In the genomic region with DNA sequence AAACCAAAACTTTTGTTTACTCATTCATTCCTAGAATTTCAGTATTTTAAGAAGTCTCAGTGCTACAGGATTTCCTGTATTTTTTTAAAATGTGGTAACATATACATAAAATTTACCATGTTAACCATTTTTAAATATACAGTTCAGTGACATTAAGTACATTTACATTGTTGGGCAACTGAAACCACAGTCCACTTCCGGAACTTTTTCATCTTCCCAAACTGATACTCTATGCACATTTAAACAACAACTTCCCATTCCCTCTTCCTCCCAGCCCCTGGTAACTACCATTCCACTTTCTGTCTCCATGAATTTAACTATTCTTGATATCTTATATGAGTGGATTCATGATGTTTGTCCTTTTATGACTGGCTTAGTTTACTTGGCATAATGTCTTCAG, we compare ENCODE assay signal across 18 cellular contexts. TPM values are rescaled to one million over a fixed set of nuclear protein-coding genes. Genes with fewer than 3 reads are reported as not detected.
DNase-seq lines count a peak whose midpoint lies in the region; ATAC-seq and TF ChIP-seq lines count a peak whose summit lies in the region.
"Had no signal": no experiment of that assay in that cellular context is flagged by ENCODE, and none has a peak within 500 bp of the region (broad histone marks: within the 10 kb centered on the region; RNA-seq: fewer than 3 reads in every experiment).

No MANE protein-coding gene starts in this region.

- ATAC-seq in Right ventricle myocardium superior (ENCODE audit: poor library complexity) (no peak), T-helper 17 cell (no peak), mucosa of descending colon (no peak)

- H3K36me3 Mint-ChIP-seq in T-helper 17 cell (ENCODE audit: low read depth), result no peaks in the 10 kb centered on the region
- H3K36me3 Mint-ChIP-seq in activated CD4-positive, alpha-beta T cell treated with anti-CD3 and anti-CD28 coated beads, Interleukin-2, amount 10 ng/mL, durations not matched to agents 24 days and 14 days (ENCODE audit: low read depth), result no peaks in the 10 kb centered on the region
- H3K36me3 Mint-ChIP-seq: IgD-negative memory B cell had no signal

- H3K4me3 ChIP-seq in right atrium auricular region, result no peak overlapping the region
- H3K4me3 ChIP-seq in mucosa of descending colon, result no peak overlapping the region
- H3K4me3 ChIP-seq: HAP-1, SJCRH30 had no signal

- H3K9me3 Mint-ChIP-seq in activated CD4-positive, alpha-beta T cell treated with anti-CD3 and anti-CD28 coated beads, Interleukin-2, amount 10 ng/mL, durations not matched to agents 24 days and 14 days, result no peaks in the 10 kb centered on the region

- H3K9me3 ChIP-seq in right atrium auricular region (no peaks in the 10 kb centered on the region), T-helper 17 cell (ENCODE audit: control insufficient read depth, low read length, poor library complexity, severe bottlenecking) (no peaks in the 10 kb centered on the region), mucosa of descending colon (no peaks in the 10 kb centered on the region)
- H3K9me3 ChIP-seq: HAP-1, SJCRH30 had no signal

- no peaks in the 10 kb centered on the region for H3K4me1 Mint-ChIP-seq in T-helper 17 cell
- peaks cover 2% of the 10 kb centered on the region for H3K4me1 Mint-ChIP-seq in activated CD4-positive, alpha-beta T cell treated with anti-CD3 and anti-CD28 coated beads, Interleukin-2, amount 10 ng/mL, durations not matched to agents 24 days and 14 days
- H3K4me1 Mint-ChIP-seq: IgD-negative memory B cell had no signal

- no peak overlapping the region for H3K4me3 Mint-ChIP-seq in T-helper 17 cell
- no peak overlapping the region for H3K4me3 Mint-ChIP-seq in activated CD4-positive, alpha-beta T cell treated with anti-CD3 and anti-CD28 coated beads, Interleukin-2, amount 10 ng/mL, durations not matched to agents 24 days and 14 days
- H3K4me3 Mint-ChIP-seq: CD4-positive, alpha-beta T cell; IgD-negative memory B cell had no signal

- peak overlapping the region; percentile 57 to 78 for H3K27ac ChIP-seq in right atrium auricular region
- H3K27ac ChIP-seq: SJCRH30 had no signal

- no peaks in the 10 kb centered on the region for H3K27me3 Mint-ChIP-seq in T-helper 17 cell
- H3K27me3 Mint-ChIP-seq in activated CD4-positive, alpha-beta T cell treated with anti-CD3 and anti-CD28 coated beads, Interleukin-2, amount 10 ng/mL, durations not matched to agents 24 days and 14 days, result no peaks in the 10 kb centered on the region
- H3K27me3 Mint-ChIP-seq: CD4-positive, alpha-beta T cell; IgD-negative memory B cell had no signal

- H3K27me3 ChIP-seq in right atrium auricular region, result no peaks in the 10 kb centered on the region
- H3K27me3 ChIP-seq: SJCRH30 had no signal

- no peak for TF ChIP-seq CTCF in right atrium auricular region (IDR thresholded peaks at IDR 0.05)
- no peak for TF ChIP-seq CTCF in mucosa of descending colon (IDR thresholded peaks at IDR 0.05)
- no peak for TF ChIP-seq CTCF in GM10266 (IDR thresholded peaks at IDR 0.05; ENCODE audit: control insufficient read depth, insufficient read depth, low read depth, missing control alignments)

- H3K4me1 ChIP-seq in right atrium auricular region, result peaks cover 0 to 15% of the 10 kb centered on the region in 2 donors
- peaks cover 15% of the 10 kb centered on the region for H3K4me1 ChIP-seq in mucosa of descending colon (ENCODE audit: low read depth)
- H3K4me1 ChIP-seq: SJCRH30 had no signal

- DNase-seq in right atrium auricular region (ENCODE audit: low spot score) (no peak), Right ventricle myocardium superior (no peak), MV-4-11 (lab: John Stamatoyannopoulos, UW) (peak; percentile 89), UCSD-AML1 (lab: John Stamatoyannopoulos, UW; ENCODE audit: unreplicated experiment) (peak; percentile 16), T-helper 17 cell (no peak), mucosa of descending colon (no peak), GM10266 (ENCODE audit: extremely low spot score) (no peak)
- DNase-seq in activated CD4-positive, alpha-beta T cell treated with anti-CD3 and anti-CD28 coated beads, Interleukin-2, amount 10 ng/mL, durations not matched to agents 24 days and 14 days, result no peak
- DNase-seq: CD4-positive, alpha-beta T cell; DMS53; NCI-H1048; NCI-H1436 treated with DMSO at 0.1 percent for 48 hours; NCI-H2081 treated with DMSO at 0.1 percent for 48 hours; NCI-H510A treated with DMSO at 0.1 percent for 48 hours; NCI-H82; SJCRH30 had no signal

- no peaks in the 10 kb centered on the region for H3K36me3 ChIP-seq in right atrium auricular region
- H3K36me3 ChIP-seq in mucosa of descending colon (ENCODE audit: low read depth), result no peaks in the 10 kb centered on the region
- H3K36me3 ChIP-seq: HAP-1, SJCRH30 had no signal

- H3K27ac Mint-ChIP-seq in T-helper 17 cell, result no peak overlapping the region
- H3K27ac Mint-ChIP-seq in activated CD4-positive, alpha-beta T cell treated with anti-CD3 and anti-CD28 coated beads, Interleukin-2, amount 10 ng/mL, durations not matched to agents 24 days and 14 days, result no peak overlapping the region
- H3K27ac Mint-ChIP-seq: CD4-positive, alpha-beta T cell; IgD-negative memory B cell had no signal

- intact Hi-C loops in Right ventricle myocardium superior (cut with DNase I), result no loop called here
- intact Hi-C loops in activated CD4-positive, alpha-beta T cell treated with anti-CD3 and anti-CD28 coated beads, Interleukin-2, amount 10 ng/mL, durations not matched to agents 24 days and 14 days (cut with micrococcal nuclease), result no loop called here
- intact Hi-C loops in mucosa of descending colon (cut with DNase I, micrococcal nuclease), result no loop called here

RNA-seq across cellular contexts. Expression of a gene that starts 30.4 kb away (rescaled TPM):
- total RNA-seq in right atrium auricular region (100 to 1,000 TPM in 1 of 2 donors, 10 to 100 TPM in 1; 80.7 to 127 TPM), Right ventricle myocardium superior (153 TPM), T-helper 17 cell (1 to 10 TPM in 1 of 2 donors, under 1 TPM in 1; 0.07 to 2.8 TPM), mucosa of descending colon (10 to 100 TPM; 47.2 to 84.1 (median 83.9) TPM)
- not detected in 2 replicates for total RNA-seq in activated CD4-positive, alpha-beta T cell treated with anti-CD3 and anti-CD28 coated beads, Interleukin-2, amount 10 ng/mL, durations not matched to agents 24 days and 14 days
- total RNA-seq: CD4-positive, alpha-beta T cell had no signal

Comparison
In these comparisons a context has a peak if more than half of its experiments do, and no peak if none do; other contexts are left out.
1. DNase-seq: peak in MV-4-11 (single experiment) and UCSD-AML1 (single experiment); none in right atrium auricular region (single experiment), Right ventricle myocardium superior (single experiment), T-helper 17 cell (0 of 3), activated CD4-positive, alpha-beta T cell treated with anti-CD3 and anti-CD28 coated beads, Interleukin-2, amount 10 ng/mL, durations not matched to agents 24 days and 14 days (single experiment), mucosa of descending colon (0 of 3) and GM10266 (single experiment).
2. RNA of a gene that starts 30.4 kb away (total RNA-seq): 153 TPM in Right ventricle myocardium superior (single experiment), 80.7 to 127 TPM in right atrium auricular region and 47.2 to 84.1 TPM in mucosa of descending colon; 0.07 to 2.8 TPM in T-helper 17 cell and not detected in activated CD4-positive, alpha-beta T cell treated with anti-CD3 and anti-CD28 coated beads, Interleukin-2, amount 10 ng/mL, durations not matched to agents 24 days and 14 days; every median in the first group is over 10 times any median in the second.